Comparison of ENCODE assay signal across 7 cellular contexts in genomic region chr19:19514881-19515763, GRCh38.
DNase-seq lines count a peak whose midpoint lies in the region; ATAC-seq lines count a peak whose summit lies in the region.

Gene TSSK6, minus strand, starts transcription at chr19:19515548. Its CDS starts 121 bp downstream, at chr19:19515427.

- peak within 1 kb of the TSS; percentile 93 for H3K9ac ChIP-seq in iPS-20b (ENCODE audit: low read depth, low read length)

- H3K4me3 Mint-ChIP-seq in activated naive CD8-positive, alpha-beta T cell treated with anti-CD3 and anti-CD28 coated beads, Interleukin-2, amount 50 U/mL, for 24 hours: peak within 1 kb of the TSS; percentile 92

- peaks cover 27% of the 10 kb centered on the region for H3K4me1 Mint-ChIP-seq in activated naive CD8-positive, alpha-beta T cell treated with anti-CD3 and anti-CD28 coated beads, Interleukin-2, amount 50 U/mL, for 24 hours

- no peaks in the 10 kb centered on the region for H3K27me3 Mint-ChIP-seq in activated naive CD8-positive, alpha-beta T cell treated with anti-CD3 and anti-CD28 coated beads, Interleukin-2, amount 50 U/mL, for 24 hours

- peak within 1 kb of the TSS; percentile 99 for H3K4me3 ChIP-seq in iPS-20b (ENCODE audit: low read length)

- H3K27ac ChIP-seq in iPS-20b (ENCODE audit: low read length) (peak within 1 kb of the TSS; percentile 84), substantia nigra (ENCODE audit: low read depth, low read length, poor library complexity, severe bottlenecking) (peak within 1 kb of the TSS; percentile 88)

- H3K27me3 ChIP-seq in iPS-20b (ENCODE audit: insufficient read depth, low read length): no peaks in the 10 kb centered on the region

- no peak for DNase-seq in activated naive CD8-positive, alpha-beta T cell treated with anti-CD3 and anti-CD28 coated beads, Interleukin-2, amount 50 U/mL, for 24 hours
- DNase-seq in substantia nigra (lab: John Stamatoyannopoulos, UW) (no peak), NCI-H2029 (lab: John Stamatoyannopoulos, UW) (no peak), NCI-H774 (lab: John Stamatoyannopoulos, UW) (no peak), kidney tubule cell (ENCODE audit: low spot score) (no peak)

- H3K36me3 ChIP-seq in iPS-20b (ENCODE audit: insufficient read depth, low read depth, low read length): peaks cover 10% of the 10 kb centered on the region

- peaks cover 13% of the 10 kb centered on the region for H3K36me3 Mint-ChIP-seq in activated naive CD8-positive, alpha-beta T cell treated with anti-CD3 and anti-CD28 coated beads, Interleukin-2, amount 50 U/mL, for 24 hours (ENCODE audit: low read depth)

- no peaks in the 10 kb centered on the region for H3K4me1 ChIP-seq in iPS-20b (ENCODE audit: insufficient read depth, low read length)

- peak within 1 kb of the TSS; percentile 92 for H3K27ac Mint-ChIP-seq in activated naive CD8-positive, alpha-beta T cell treated with anti-CD3 and anti-CD28 coated beads, Interleukin-2, amount 50 U/mL, for 24 hours

- H3K9me3 Mint-ChIP-seq in activated naive CD8-positive, alpha-beta T cell treated with anti-CD3 and anti-CD28 coated beads, Interleukin-2, amount 50 U/mL, for 24 hours: no peaks in the 10 kb centered on the region

- ATAC-seq in HG03439 (IDR thresholded peaks at IDR 0.05; ENCODE audit: unreplicated experiment): peak; percentile 11
- no peak for ATAC-seq in activated naive CD8-positive, alpha-beta T cell treated with anti-CD3 and anti-CD28 coated beads, Interleukin-2, amount 50 U/mL, for 24 hours

- no peaks in the 10 kb centered on the region for H3K9me3 ChIP-seq in iPS-20b (ENCODE audit: insufficient read depth, low read depth, low read length)
